Comparison of ENCODE assay signal across 17 cellular contexts in the genomic region with DNA sequence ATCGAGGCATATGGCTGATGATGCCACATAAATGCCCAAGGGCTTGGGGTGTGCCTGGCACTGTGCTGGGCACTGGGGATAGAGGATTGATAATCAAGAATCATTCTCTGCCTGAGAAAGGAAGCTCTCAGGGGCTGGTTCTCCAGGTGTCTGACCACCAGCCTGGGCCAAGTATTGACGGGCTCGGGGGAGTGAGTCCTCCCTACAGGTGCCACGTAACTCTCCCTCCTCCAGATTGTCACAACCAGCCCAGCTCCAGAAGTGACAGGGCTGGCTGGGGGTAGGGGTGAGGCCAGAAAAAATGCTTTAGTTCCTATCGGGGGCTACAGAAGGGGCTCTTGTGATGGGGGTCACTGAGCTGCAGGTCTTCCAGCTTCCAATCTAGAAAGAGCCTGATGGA. TPM values are rescaled to one million over a fixed set of nuclear protein-coding genes. Genes with fewer than 3 reads are reported as not detected.
DNase-seq lines count a peak whose midpoint lies in the region; ATAC-seq, FAIRE-seq and TF ChIP-seq lines count a peak whose summit lies in the region.
"Had no signal": no experiment of that assay in that cellular context is flagged by ENCODE, and none has a peak within 500 bp of the region (broad histone marks: within the 10 kb centered on the region; RNA-seq: fewer than 3 reads in every experiment).

No MANE protein-coding gene starts in this region.

- H3K9me3 ChIP-seq in left ventricle myocardium inferior (replicated peaks) (no peaks in the 10 kb centered on the region), endocrine pancreas (ENCODE audit: control insufficient read depth, low read length) (no peaks in the 10 kb centered on the region), mucosa of rectum (ENCODE audit: control insufficient read depth in 2 of 2, low read length in 2 of 2) (no peaks in the 10 kb centered on the region), stomach smooth muscle (ENCODE audit: control insufficient read depth in 2 of 2, low read length in 2 of 2) (no peaks in the 10 kb centered on the region)
- H3K9me3 ChIP-seq: Caco-2, HAP-1 had no signal

- H3K36me3 ChIP-seq in left ventricle myocardium inferior (no peaks in the 10 kb centered on the region), endocrine pancreas (ENCODE audit: control insufficient read depth, insufficient read depth, low read length) (no peaks in the 10 kb centered on the region), mucosa of rectum (ENCODE audit: control insufficient read depth in 2 of 2, insufficient read depth in 2 of 2, low read length in 2 of 2) (no peaks in the 10 kb centered on the region), stomach smooth muscle (ENCODE audit: control insufficient read depth in 2 of 2, insufficient read depth in 2 of 2, low read length in 2 of 2) (no peaks in the 10 kb centered on the region)
- H3K36me3 ChIP-seq: HAP-1 had no signal

- H3K27ac ChIP-seq in left ventricle myocardium inferior (replicated peaks) (peak overlapping the region; percentile 88), mucosa of rectum (ENCODE audit: low read depth in 2 of 2, low read length in 2 of 2) (peak overlapping the region; percentile 0 to 18), stomach smooth muscle (ENCODE audit: low read length) (peak overlapping the region; percentile 87)
- H3K27ac ChIP-seq: HL-60 had no signal

- peaks cover 64% of the 10 kb centered on the region for H3K4me1 ChIP-seq in left ventricle myocardium inferior
- peaks cover 4% of the 10 kb centered on the region for H3K4me1 ChIP-seq in endocrine pancreas (ENCODE audit: control insufficient read depth, insufficient read depth, low read length)
- H3K4me1 ChIP-seq in mucosa of rectum (ENCODE audit: control insufficient read depth in 2 of 2, insufficient read depth in 2 of 2, low read length in 2 of 2) = peaks cover 11 to 12% of the 10 kb centered on the region in 2 donors
- peaks cover 66% of the 10 kb centered on the region for H3K4me1 ChIP-seq in stomach smooth muscle (ENCODE audit: control insufficient read depth, insufficient read depth, low read length)
- H3K4me1 ChIP-seq: HAP-1 had no signal

- no peak for DNase-seq in left ventricle myocardium inferior
- DNase-seq in left ventricle myocardium superior = no peak
- no peak for DNase-seq in NAMALWA (ENCODE audit: low spot score)
- no peak for DNase-seq in H54 (ENCODE audit: insufficient read length, low spot score)
- DNase-seq in nucleus accumbens (lab: John Stamatoyannopoulos, UW) = no peak
- DNase-seq: CD4-positive, alpha-beta T cell; NCI-H1105 treated with DMSO at 0.1 percent for 48 hours; OCI-M1; SIG-M5 had no signal

- no peak overlapping the region for H3K4me3 ChIP-seq in left ventricle myocardium inferior
- H3K4me3 ChIP-seq in endocrine pancreas (ENCODE audit: control insufficient read depth, insufficient read depth, low read length) = no peak overlapping the region
- H3K4me3 ChIP-seq in mucosa of rectum (ENCODE audit: low read length in 2 of 2) = no peak overlapping the region
- no peak overlapping the region for H3K4me3 ChIP-seq in stomach smooth muscle (ENCODE audit: low read length in 2 of 2)
- H3K4me3 ChIP-seq: HAP-1 had no signal

- intact Hi-C loops in left ventricle myocardium inferior (cut with micrococcal nuclease) = no loop called here
- intact Hi-C loops in left ventricle myocardium superior (cut with micrococcal nuclease) = no loop called here

- ATAC-seq in left ventricle myocardium superior = no peak

- TF ChIP-seq POLR2A in H54 (IDR thresholded peaks at IDR 0.05; ENCODE audit: low read depth, low read length) = no peak

- H3K27me3 ChIP-seq in left ventricle myocardium inferior (ENCODE audit: low read depth) = peaks cover 46% of the 10 kb centered on the region
- no peaks in the 10 kb centered on the region for H3K27me3 ChIP-seq in endocrine pancreas (ENCODE audit: control insufficient read depth, insufficient read depth, low read length)
- peaks cover 7 to 13% of the 10 kb centered on the region in 2 donors for H3K27me3 ChIP-seq in mucosa of rectum (ENCODE audit: control insufficient read depth in 2 of 2, insufficient read depth in 2 of 2, low read length in 2 of 2)
- no peaks in the 10 kb centered on the region for H3K27me3 ChIP-seq in stomach smooth muscle (ENCODE audit: control insufficient read depth in 1 of 2, insufficient read depth in 2 of 2, low read length in 2 of 2)

- no peak for FAIRE-seq in H54 (lab: Jason Lieb, UNC)
- FAIRE-seq: A204.1, G401.6 had no signal

- peak overlapping the region; percentile 19 for H3K9ac ChIP-seq in endocrine pancreas (ENCODE audit: control insufficient read depth, insufficient read depth, low read length)
- no peak overlapping the region for H3K9ac ChIP-seq in mucosa of rectum (ENCODE audit: low read depth in 1 of 2, low read length in 2 of 2)
- H3K9ac ChIP-seq in stomach smooth muscle (ENCODE audit: low read length in 2 of 2) = peak overlapping the region in 1 of 2 donors; percentile 37

- TF ChIP-seq CTCF in left ventricle myocardium inferior (IDR thresholded peaks at IDR 0.05; ENCODE audit: borderline replicate concordance) = no peak

RNA-seq across cellular contexts. Expression of gene C1QL1, which starts 10.7 kb away (rescaled TPM):
- total RNA-seq in left ventricle myocardium inferior = 0.74 TPM
- total RNA-seq in left ventricle myocardium superior = 15.2 TPM
- total RNA-seq: CD4-positive, alpha-beta T cell had no signal

RNA-seq across cellular contexts. Expression of gene KIF18B, which starts 31.2 kb away (rescaled TPM):
- total RNA-seq in left ventricle myocardium inferior (0.49 TPM), left ventricle myocardium superior (3.2 TPM)

Comparison
In these comparisons a context has a peak if more than half of its experiments do, and no peak if none do; other contexts are left out.
1. H3K27ac ChIP-seq: peak in every context shown above with its lines; median percentile 88 in left ventricle myocardium inferior; 87 in stomach smooth muscle; 9 in mucosa of rectum.